ENCODE assay signal across 10 cellular contexts in genomic region chr9:114806571-114806970, GRCh38. TPM values are rescaled to one million over a fixed set of nuclear protein-coding genes. Genes with fewer than 3 reads are reported as not detected.
DNase-seq lines count a peak whose midpoint lies in the region; ATAC-seq and TF ChIP-seq lines count a peak whose summit lies in the region.
"Had no signal": no experiment of that assay in that cellular context is flagged by ENCODE, and none has a peak within 500 bp of the region (broad histone marks: within the 10 kb centered on the region; RNA-seq: fewer than 3 reads in every experiment).

No MANE protein-coding gene starts in this region.

- no peaks in the 10 kb centered on the region for H3K27me3 ChIP-seq in prostate gland (replicated peaks; ENCODE audit: insufficient read depth)

- H3K36me3 ChIP-seq in prostate gland = no peaks in the 10 kb centered on the region

- peaks cover 3% of the 10 kb centered on the region for H3K4me1 ChIP-seq in prostate gland (replicated peaks)

- H3K4me3 ChIP-seq in prostate gland = no peak overlapping the region

- no peak for TF ChIP-seq CTCF in VCaP (conservative IDR thresholded peaks at IDR 0.05)
- TF ChIP-seq CTCF in prostate gland (IDR thresholded peaks at IDR 0.05) = no peak

- ATAC-seq in GM19324 (IDR thresholded peaks at IDR 0.05; ENCODE audit: low FRiP score, unreplicated experiment) (peak; percentile 35), HG02884 (IDR thresholded peaks at IDR 0.05; ENCODE audit: unreplicated experiment) (peak; percentile 25)

- DNase-seq in prostate gland (ENCODE audit: low spot score) (no peak), NCI-H128 (lab: John Stamatoyannopoulos, UW; ENCODE audit: unreplicated experiment) (no peak), pons (ENCODE audit: low spot score) (no peak), globus pallidus (ENCODE audit: low spot score) (no peak)
- no peak for DNase-seq in activated CD4-positive, CD25-positive, alpha-beta regulatory T cell treated with anti-CD3 and anti-CD28 coated beads, Interleukin-2, amount 50 U/mL, for 72 hours
- DNase-seq: SW 1271 had no signal

- no peak for TF ChIP-seq POLR2A in prostate gland (IDR thresholded peaks at IDR 0.05)

- H3K27ac ChIP-seq in VCaP (peak overlapping the region; percentile 80), prostate gland (peak overlapping the region; percentile 63 to 65)
- H3K27ac ChIP-seq: HL-60 had no signal

- no peaks in the 10 kb centered on the region for H3K9me3 ChIP-seq in prostate gland

- intact Hi-C loops in prostate gland (cut with DNase I) = no loop called here

- WGBS in prostate gland = 11% methylated on average over 2 of the region's 2 CpGs

RNA-seq across cellular contexts. Expression of gene TNFSF15, which starts 0.7 kb away (rescaled TPM):
- total RNA-seq in prostate gland = 1 to 10 TPM; 1.7 to 9.0 TPM
